Comparison of ENCODE assay signal across 13 cellular contexts in the genomic region with DNA sequence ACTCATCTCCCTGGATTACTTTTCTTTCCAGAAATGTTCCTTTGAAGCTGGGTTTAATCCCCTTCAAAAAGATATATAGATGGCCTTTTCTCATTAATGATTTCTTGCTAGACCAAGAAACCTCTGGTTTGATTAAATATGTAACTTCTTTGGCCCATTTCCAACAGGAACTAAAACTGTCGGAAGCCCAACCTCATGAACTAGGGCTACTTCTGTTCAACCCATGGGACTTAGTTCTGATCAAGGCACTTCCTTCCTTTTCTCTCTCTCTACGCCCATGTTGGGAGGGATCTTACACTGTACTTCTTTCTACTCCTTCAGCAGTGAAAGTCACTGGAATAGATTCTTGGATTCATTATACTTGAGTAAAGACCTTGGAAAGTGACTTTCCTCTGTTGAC.
A peak's percentile ranks its signal among the peaks of the same experiment; 100 is the strongest.
DNase-seq lines count a peak whose midpoint lies in the region; ATAC-seq and TF ChIP-seq lines count a peak whose summit lies in the region.
"Had no signal": no experiment of that assay in that cellular context is flagged by ENCODE, and none has a peak within 500 bp of the region (broad histone marks: within the 10 kb centered on the region; RNA-seq: fewer than 3 reads in every experiment).

No MANE protein-coding gene starts in this region.

- intact Hi-C loops in activated B cell treated with CpG ODN at 0.5 μM for 24 hours (cut with micrococcal nuclease) = no loop called here

- no peak overlapping the region for H3K4me3 Mint-ChIP-seq in activated B cell treated with CpG ODN at 0.5 μM for 24 hours
- H3K4me3 Mint-ChIP-seq: activated CD4-positive, alpha-beta memory T cell treated with anti-CD3 and anti-CD28 coated beads for 36 hours had no signal

- H3K36me3 Mint-ChIP-seq in activated B cell treated with CpG ODN at 0.5 μM for 24 hours (ENCODE audit: low read depth) = no peaks in the 10 kb centered on the region

- TF ChIP-seq CTCF in activated B cell treated with CpG ODN at 0.5 μM for 24 hours (IDR thresholded peaks at IDR 0.05) = no peak

- no peak overlapping the region for H3K27ac Mint-ChIP-seq in activated B cell treated with CpG ODN at 0.5 μM for 24 hours
- H3K27ac Mint-ChIP-seq: activated CD4-positive, alpha-beta memory T cell treated with anti-CD3 and anti-CD28 coated beads for 36 hours had no signal

- H3K4me1 Mint-ChIP-seq in activated B cell treated with CpG ODN at 0.5 μM for 24 hours = peaks cover 12% of the 10 kb centered on the region

- peaks cover under 1% of the 10 kb centered on the region for H3K9me3 Mint-ChIP-seq in activated B cell treated with CpG ODN at 0.5 μM for 24 hours

- CTCF ChIA-PET in activated B cell treated with CpG ODN at 0.5 μM for 24 hours (lab: Charles Lee) = no interaction called here

- ATAC-seq in GM18498 (IDR thresholded peaks at IDR 0.05; ENCODE audit: unreplicated experiment) = peak; percentile 56
- peak; percentile 51 for ATAC-seq in HG02588 (IDR thresholded peaks at IDR 0.05; ENCODE audit: unreplicated experiment)
- ATAC-seq in activated B cell treated with CpG ODN at 0.5 μM for 24 hours (ENCODE audit: low read depth) = peak; percentile 61
- no peak for ATAC-seq in HG03280 (IDR thresholded peaks at IDR 0.05; ENCODE audit: unreplicated experiment)

- POLR2A ChIA-PET in activated B cell treated with CpG ODN at 0.5 μM for 24 hours (lab: Charles Lee) = no interaction called here

- H3K27me3 Mint-ChIP-seq in activated B cell treated with CpG ODN at 0.5 μM for 24 hours = peaks cover 8% of the 10 kb centered on the region
- H3K27me3 Mint-ChIP-seq: activated CD4-positive, alpha-beta memory T cell treated with anti-CD3 and anti-CD28 coated beads for 36 hours had no signal

- peak; percentile 23 for DNase-seq in HT-29 (ENCODE audit: low spot score)
- no peak for DNase-seq in activated B cell treated with CpG ODN at 0.5 μM for 24 hours
- DNase-seq in mesenteric fat pad (ENCODE audit: low spot score) = no peak
- DNase-seq in stimulated activated naive CD4-positive, alpha-beta T cell (lab: John Stamatoyannopoulos, UW) = no peak
- DNase-seq in retina = no peak
- DNase-seq: activated CD4-positive, alpha-beta memory T cell treated with anti-CD3 and anti-CD28 coated beads for 36 hours; amygdala; islet precursor cell; NCI-H2171; stimulated activated CD4-positive, alpha-beta T cell treated with anti-CD3 and anti-CD28 coated beads, Interleukin-12 subunit alpha, Interleukin-12 subunit beta, amount 100 ng/mL, for 4 hours had no signal
